Comparison of ENCODE assay signal across 2 cellular contexts in the genomic region with DNA sequence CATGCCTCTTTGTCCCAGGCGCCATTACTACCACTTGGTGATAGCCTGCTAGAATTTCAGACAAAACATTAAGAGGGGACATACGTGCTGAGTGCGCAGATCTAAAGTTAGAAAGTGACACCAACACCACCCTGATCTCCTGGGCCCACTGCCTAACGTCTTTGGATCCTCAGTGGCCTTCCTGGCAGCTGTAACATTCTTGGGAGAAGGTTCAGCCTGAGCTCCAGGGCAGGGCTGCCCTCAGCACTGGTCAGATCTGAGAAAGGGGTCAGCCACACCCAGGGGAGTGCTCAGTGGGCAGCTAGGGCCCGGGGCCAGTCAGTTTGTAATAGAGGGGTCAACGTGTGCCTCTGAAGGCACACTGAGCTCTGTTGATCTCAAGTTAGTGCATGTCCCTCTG.
TF ChIP-seq lines count a peak whose summit lies in the region.

No MANE protein-coding gene starts in this region.

TF ChIP-seq in liver, 16 proteins besides CTCF, POLR2A, EP300 and RAD21:
- TF ChIP-seq SP1 (IDR thresholded peaks at IDR 0.05), result no peak
- TF ChIP-seq, protein P1, sequence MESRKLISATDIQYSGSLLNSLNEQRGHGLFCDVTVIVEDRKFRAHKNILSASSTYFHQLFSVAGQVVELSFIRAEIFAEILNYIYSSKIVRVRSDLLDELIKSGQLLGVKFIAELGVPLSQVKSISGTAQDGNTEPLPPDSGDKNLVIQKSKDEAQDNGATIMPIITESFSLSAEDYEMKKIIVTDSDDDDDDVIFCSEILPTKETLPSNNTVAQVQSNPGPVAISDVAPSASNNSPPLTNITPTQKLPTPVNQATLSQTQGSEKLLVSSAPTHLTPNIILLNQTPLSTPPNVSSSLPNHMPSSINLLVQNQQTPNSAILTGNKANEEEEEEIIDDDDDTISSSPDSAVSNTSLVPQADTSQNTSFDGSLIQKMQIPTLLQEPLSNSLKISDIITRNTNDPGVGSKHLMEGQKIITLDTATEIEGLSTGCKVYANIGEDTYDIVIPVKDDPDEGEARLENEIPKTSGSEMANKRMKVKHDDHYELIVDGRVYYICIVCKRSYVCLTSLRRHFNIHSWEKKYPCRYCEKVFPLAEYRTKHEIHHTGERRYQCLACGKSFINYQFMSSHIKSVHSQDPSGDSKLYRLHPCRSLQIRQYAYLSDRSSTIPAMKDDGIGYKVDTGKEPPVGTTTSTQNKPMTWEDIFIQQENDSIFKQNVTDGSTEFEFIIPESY (IDR thresholded peaks at IDR 0.05), result no peak
- no peak for TF ChIP-seq TAF1 (conservative IDR thresholded peaks at IDR 0.05)
- no peak for TF ChIP-seq YY1 (IDR thresholded peaks at IDR 0.05)
- no peak for TF ChIP-seq JUND (IDR thresholded peaks at IDR 0.05)
- TF ChIP-seq FOXA2 (IDR thresholded peaks at IDR 0.05), result no peak
- TF ChIP-seq EGR1 (IDR thresholded peaks at IDR 0.05; ENCODE audit: low read depth in 2 of 2), result no peak
- no peak for TF ChIP-seq GABPA (IDR thresholded peaks at IDR 0.05 in 1 of 2, conservative IDR thresholded peaks at IDR 0.05 in 1 of 2)
- TF ChIP-seq HNF4G (IDR thresholded peaks at IDR 0.05), result no peak
- TF ChIP-seq RXRA (IDR thresholded peaks at IDR 0.05), result no peak
- TF ChIP-seq NR2F2 (IDR thresholded peaks at IDR 0.05), result no peak

TF ChIP-seq in HepG2, 621 proteins besides CTCF, POLR2A, EP300 and RAD21:
- no peak for TF ChIP-seq ZMYM2 (CRISPR knock-in tag; IDR thresholded peaks at IDR 0.05)
- TF ChIP-seq, protein P2, sequence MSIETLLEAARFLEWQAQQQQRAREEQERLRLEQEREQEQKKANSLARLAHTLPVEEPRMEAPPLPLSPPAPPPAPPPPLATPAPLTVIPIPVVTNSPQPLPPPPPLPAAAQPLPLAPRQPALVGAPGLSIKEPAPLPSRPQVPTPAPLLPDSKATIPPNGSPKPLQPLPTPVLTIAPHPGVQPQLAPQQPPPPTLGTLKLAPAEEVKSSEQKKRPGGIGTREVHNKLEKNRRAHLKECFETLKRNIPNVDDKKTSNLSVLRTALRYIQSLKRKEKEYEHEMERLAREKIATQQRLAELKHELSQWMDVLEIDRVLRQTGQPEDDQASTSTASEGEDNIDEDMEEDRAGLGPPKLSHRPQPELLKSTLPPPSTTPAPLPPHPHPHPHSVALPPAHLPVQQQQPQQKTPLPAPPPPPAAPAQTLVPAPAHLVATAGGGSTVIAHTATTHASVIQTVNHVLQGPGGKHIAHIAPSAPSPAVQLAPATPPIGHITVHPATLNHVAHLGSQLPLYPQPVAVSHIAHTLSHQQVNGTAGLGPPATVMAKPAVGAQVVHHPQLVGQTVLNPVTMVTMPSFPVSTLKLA (IDR thresholded peaks at IDR 0.05), result no peak
- TF ChIP-seq, protein P3, sequence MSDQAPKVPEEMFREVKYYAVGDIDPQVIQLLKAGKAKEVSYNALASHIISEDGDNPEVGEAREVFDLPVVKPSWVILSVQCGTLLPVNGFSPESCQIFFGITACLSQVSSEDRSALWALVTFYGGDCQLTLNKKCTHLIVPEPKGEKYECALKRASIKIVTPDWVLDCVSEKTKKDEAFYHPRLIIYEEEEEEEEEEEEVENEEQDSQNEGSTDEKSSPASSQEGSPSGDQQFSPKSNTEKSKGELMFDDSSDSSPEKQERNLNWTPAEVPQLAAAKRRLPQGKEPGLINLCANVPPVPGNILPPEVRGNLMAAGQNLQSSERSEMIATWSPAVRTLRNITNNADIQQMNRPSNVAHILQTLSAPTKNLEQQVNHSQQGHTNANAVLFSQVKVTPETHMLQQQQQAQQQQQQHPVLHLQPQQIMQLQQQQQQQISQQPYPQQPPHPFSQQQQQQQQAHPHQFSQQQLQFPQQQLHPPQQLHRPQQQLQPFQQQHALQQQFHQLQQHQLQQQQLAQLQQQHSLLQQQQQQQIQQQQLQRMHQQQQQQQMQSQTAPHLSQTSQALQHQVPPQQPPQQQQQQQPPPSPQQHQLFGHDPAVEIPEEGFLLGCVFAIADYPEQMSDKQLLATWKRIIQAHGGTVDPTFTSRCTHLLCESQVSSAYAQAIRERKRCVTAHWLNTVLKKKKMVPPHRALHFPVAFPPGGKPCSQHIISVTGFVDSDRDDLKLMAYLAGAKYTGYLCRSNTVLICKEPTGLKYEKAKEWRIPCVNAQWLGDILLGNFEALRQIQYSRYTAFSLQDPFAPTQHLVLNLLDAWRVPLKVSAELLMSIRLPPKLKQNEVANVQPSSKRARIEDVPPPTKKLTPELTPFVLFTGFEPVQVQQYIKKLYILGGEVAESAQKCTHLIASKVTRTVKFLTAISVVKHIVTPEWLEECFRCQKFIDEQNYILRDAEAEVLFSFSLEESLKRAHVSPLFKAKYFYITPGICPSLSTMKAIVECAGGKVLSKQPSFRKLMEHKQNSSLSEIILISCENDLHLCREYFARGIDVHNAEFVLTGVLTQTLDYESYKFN (CRISPR knock-in tag; conservative IDR thresholded peaks at IDR 0.05), result no peak
